8 cellular contexts compared by ENCODE assay signal in the genomic region with DNA sequence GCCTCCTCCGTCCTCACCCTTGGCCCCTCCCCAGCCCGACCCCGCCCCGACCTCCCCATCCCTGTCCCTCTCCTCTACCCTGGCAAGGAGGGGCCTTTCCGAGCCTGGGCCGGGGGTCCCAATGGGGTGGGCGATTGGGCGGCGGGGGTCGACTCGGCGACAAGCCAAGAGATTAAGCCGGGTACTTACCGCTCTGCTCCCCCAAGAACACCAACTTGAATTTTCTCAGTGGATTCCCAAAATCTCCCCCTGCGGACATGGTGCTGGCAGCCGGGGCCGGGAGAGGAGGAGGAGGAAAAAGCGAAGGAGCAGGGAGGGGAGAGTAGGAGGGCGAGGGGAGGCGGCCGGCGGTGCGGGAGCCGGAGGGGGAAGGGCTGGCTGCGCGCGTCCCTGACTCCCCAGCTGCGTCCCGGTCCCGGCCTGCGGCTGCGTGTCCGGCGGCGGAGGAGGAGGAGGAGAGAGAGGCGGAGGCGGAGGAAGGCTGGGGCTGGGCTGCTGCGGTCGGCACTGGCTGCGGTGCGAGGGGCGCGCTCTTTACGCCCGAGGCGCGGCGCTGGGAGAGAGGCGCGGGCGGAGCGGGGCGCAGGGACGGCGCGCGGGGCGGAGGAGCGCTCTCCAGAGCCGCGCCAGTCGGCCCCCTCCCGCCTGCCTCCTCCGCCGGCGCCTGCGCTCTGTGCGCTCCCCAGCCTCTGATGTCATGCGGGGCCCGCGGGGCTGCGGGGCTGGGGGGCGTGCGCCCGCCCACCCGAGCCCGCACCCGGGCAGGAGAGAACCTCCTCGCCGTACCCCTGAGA. TPM values are rescaled to one million over a fixed set of nuclear protein-coding genes. Genes with fewer than 3 reads are reported as not detected.
DNase-seq lines count a peak whose midpoint lies in the region; ATAC-seq and TF ChIP-seq lines count a peak whose summit lies in the region.

A gene (minus strand): TSS at position 675 of the 794 bp plus-strand sequence. CDS start 416 bp downstream, at position 259.

- CTCF ChIA-PET in CD8-positive, alpha-beta T cell (lab: Charles Lee) = no interaction called here

- no peaks in the 10 kb centered on the region for H3K9me3 ChIP-seq in CD8-positive, alpha-beta T cell (ENCODE audit: low read length)
- H3K9me3 ChIP-seq in HAP-1 (no peaks in the 10 kb centered on the region), Peyer's patch (no peaks in the 10 kb centered on the region)

- no peaks in the 10 kb centered on the region for H3K36me3 ChIP-seq in CD8-positive, alpha-beta T cell (ENCODE audit: insufficient read depth, low read length)
- H3K36me3 ChIP-seq in HAP-1 (replicated peaks) (no peaks in the 10 kb centered on the region), Peyer's patch (no peaks in the 10 kb centered on the region)

- no peaks in the 10 kb centered on the region for H3K27me3 ChIP-seq in CD8-positive, alpha-beta T cell (ENCODE audit: insufficient read depth, low read length)
- H3K27me3 ChIP-seq in HAP-1 (ENCODE audit: low read depth) (no peaks in the 10 kb centered on the region), Peyer's patch (peaks cover 0 to 4% of the 10 kb centered on the region in 2 donors)

- no peak for TF ChIP-seq CTCF in CD8-positive, alpha-beta T cell (IDR thresholded peaks at IDR 0.05)
- no peak for TF ChIP-seq CTCF in Peyer's patch (IDR thresholded peaks at IDR 0.05)

- H3K36me3 Mint-ChIP-seq in CD8-positive, alpha-beta T cell = no peaks in the 10 kb centered on the region
- peaks cover 0 to 1% of the 10 kb centered on the region in 2 donors for H3K36me3 Mint-ChIP-seq in stimulated activated naive B cell treated with anti-CD40 and anti-IgM and Interleukin-4, amounts not matched to agents 10 μg/mL and 1 μg/mL and 100 μg/mL, for 72 hours

- peaks cover 41% of the 10 kb centered on the region for H3K27me3 Mint-ChIP-seq in CD8-positive, alpha-beta T cell (ENCODE audit: low read depth)
- H3K27me3 Mint-ChIP-seq in stimulated activated naive B cell treated with anti-CD40 and anti-IgM and Interleukin-4, amounts not matched to agents 10 μg/mL and 1 μg/mL and 100 μg/mL, for 72 hours = peaks cover 59 to 79% of the 10 kb centered on the region in 2 donors

- peak within 1 kb of the TSS; percentile 58 for H3K4me3 Mint-ChIP-seq in CD8-positive, alpha-beta T cell
- H3K4me3 Mint-ChIP-seq in stimulated activated naive B cell treated with anti-CD40 and anti-IgM and Interleukin-4, amounts not matched to agents 10 μg/mL and 1 μg/mL and 100 μg/mL, for 72 hours = peak within 1 kb of the TSS; percentile 80 to 84

- in situ Hi-C loops in HAP-1 (cut with MboI; ENCODE audit: low sequenced_read_pairs) = no loop called here

- TF ChIP-seq POLR2A in Peyer's patch (IDR thresholded peaks at IDR 0.05) = no peak

- no peak within 1 kb of the TSS for H3K4me3 ChIP-seq in CD8-positive, alpha-beta T cell (ENCODE audit: low read depth, low read length)
- H3K4me3 ChIP-seq in HAP-1 (peak within 1 kb of the TSS; percentile 52), Peyer's patch (peak within 1 kb of the TSS; percentile 36 to 71 (median 51))

- H3K4me1 Mint-ChIP-seq in CD8-positive, alpha-beta T cell (ENCODE audit: low read depth) = peaks cover 10% of the 10 kb centered on the region
- peaks cover 2 to 11% of the 10 kb centered on the region in 2 donors for H3K4me1 Mint-ChIP-seq in stimulated activated naive B cell treated with anti-CD40 and anti-IgM and Interleukin-4, amounts not matched to agents 10 μg/mL and 1 μg/mL and 100 μg/mL, for 72 hours

- no peaks in the 10 kb centered on the region for H3K9me3 Mint-ChIP-seq in CD8-positive, alpha-beta T cell
- H3K9me3 Mint-ChIP-seq in stimulated activated naive B cell treated with anti-CD40 and anti-IgM and Interleukin-4, amounts not matched to agents 10 μg/mL and 1 μg/mL and 100 μg/mL, for 72 hours = no peaks in the 10 kb centered on the region

- no peak for DNase-seq in CD8-positive, alpha-beta T cell
- DNase-seq in HAP-1 (ENCODE audit: low spot score in 2 of 2) (peak; percentile 24 to 70), Peyer's patch (peak in 1 of 3 donors; percentile 43), dedifferentiated amniotic fluid mesenchymal stem cell (ENCODE audit: extremely low spot score) (peak; percentile 31), left colon (peak in 1 of 2 donors; percentile 20), NCI-H187 (lab: John Stamatoyannopoulos, UW) (no peak)
- DNase-seq in stimulated activated naive B cell treated with anti-CD40 and anti-IgM and Interleukin-4, amounts not matched to agents 10 μg/mL and 1 μg/mL and 100 μg/mL, for 72 hours = no peak

- H3K27ac Mint-ChIP-seq in CD8-positive, alpha-beta T cell = no peak within 1 kb of the TSS
- H3K27ac Mint-ChIP-seq in stimulated activated naive B cell treated with anti-CD40 and anti-IgM and Interleukin-4, amounts not matched to agents 10 μg/mL and 1 μg/mL and 100 μg/mL, for 72 hours = no peak within 1 kb of the TSS

- POLR2A ChIA-PET in CD8-positive, alpha-beta T cell (lab: Charles Lee) = no interaction called here

- peak; percentile 57 for ATAC-seq in CD8-positive, alpha-beta T cell
- ATAC-seq in left colon (peak; percentile 67), HG03460 (IDR thresholded peaks at IDR 0.05; ENCODE audit: unreplicated experiment) (no peak)
- peak; percentile 80 to 81 for ATAC-seq in stimulated activated naive B cell treated with anti-CD40 and anti-IgM and Interleukin-4, amounts not matched to agents 10 μg/mL and 1 μg/mL and 100 μg/mL, for 72 hours (replicated peaks)

- no peaks in the 10 kb centered on the region for H3K4me1 ChIP-seq in CD8-positive, alpha-beta T cell (ENCODE audit: insufficient read depth, low read length)
- H3K4me1 ChIP-seq in HAP-1 (no peaks in the 10 kb centered on the region), Peyer's patch (peaks cover 0 to 17% (median 4%) of the 10 kb centered on the region in 4 donors)

- no peak within 1 kb of the TSS for H3K27ac ChIP-seq in CD8-positive, alpha-beta T cell (ENCODE audit: low read depth, low read length)
- no peak within 1 kb of the TSS for H3K27ac ChIP-seq in Peyer's patch

- intact Hi-C loops in CD8-positive, alpha-beta T cell (cut with DNase I, micrococcal nuclease) = no loop called here
- intact Hi-C loops in left colon (cut with DNase I, micrococcal nuclease) = no loop called here

RNA-seq across cellular contexts. Expression of the gene that starts here (rescaled TPM):
- 1 to 10 TPM; 1.1 to 1.3 TPM for total RNA-seq in CD8-positive, alpha-beta T cell
- total RNA-seq in Peyer's patch (1 to 10 TPM in 1 of 4 donors, under 1 TPM in 3; 0.53 to 1.2 (median 0.81) TPM), left colon (1 to 10 TPM; 3.3 to 8.3 TPM)

Comparison
In these comparisons a context has a peak if more than half of its experiments do, and no peak if none do; other contexts are left out.
1. DNase-seq: peak in HAP-1 (2 of 2) and dedifferentiated amniotic fluid mesenchymal stem cell (single experiment); none in CD8-positive, alpha-beta T cell (0 of 7), stimulated activated naive B cell treated with anti-CD40 and anti-IgM and Interleukin-4, amounts not matched to agents 10 μg/mL and 1 μg/mL and 100 μg/mL, for 72 hours (single experiment) and NCI-H187 (0 of 2).